8 cellular contexts compared by ENCODE assay signal in genomic region chr10:72087392-72087968, GRCh38. TPM values are rescaled to one million over a fixed set of nuclear protein-coding genes. Genes with fewer than 3 reads are reported as not detected.
DNase-seq lines count a peak whose midpoint lies in the region; ATAC-seq and TF ChIP-seq lines count a peak whose summit lies in the region.

No MANE protein-coding gene starts in this region.

- DNase-seq in Calu3 (peak; percentile 52), epithelial cell of proximal tubule (ENCODE audit: low read depth) (no peak), neuronal stem cell (ENCODE audit: low spot score) (no peak), G401 (ENCODE audit: low spot score) (no peak), SKM-1 (lab: John Stamatoyannopoulos, UW; ENCODE audit: unreplicated experiment) (no peak), NCI-H1048 (lab: John Stamatoyannopoulos, UW) (no peak)
- peak; percentile 70 for DNase-seq in activated CD4-positive, alpha-beta T cell treated with anti-CD3 and anti-CD28 coated beads for 36 hours

- no peak overlapping the region for H2AK5ac ChIP-seq in neuronal stem cell (ENCODE audit: low read depth, low read length)

- H3K4me3 ChIP-seq in epithelial cell of proximal tubule (ENCODE audit: low read depth, low read length) (peak overlapping the region; percentile 39), neuronal stem cell (ENCODE audit: low read length in 2 of 2) (peak overlapping the region; percentile 47 to 74)

- in situ Hi-C loops in G401 (cut with HindIII; ENCODE audit: low sequenced_read_pairs), result no loop called here

- no peaks in the 10 kb centered on the region for H3K9me3 ChIP-seq in neuronal stem cell (replicated peaks in 1 of 2; ENCODE audit: control insufficient read depth in 2 of 2, insufficient read depth in 1 of 2, low read depth in 1 of 2, low read length in 2 of 2)

- H2BK15ac ChIP-seq in neuronal stem cell (ENCODE audit: low read length), result peak overlapping the region; percentile 56

- no peaks in the 10 kb centered on the region for H3K9me3 Mint-ChIP-seq in Calu3 (ENCODE audit: low read depth, unreplicated experiment)
- H3K9me3 Mint-ChIP-seq in activated CD4-positive, alpha-beta T cell treated with anti-CD3 and anti-CD28 coated beads for 36 hours (ENCODE audit: low read depth), result no peaks in the 10 kb centered on the region

- H3K27me3 Mint-ChIP-seq in Calu3 (ENCODE audit: unreplicated experiment), result no peaks in the 10 kb centered on the region
- no peaks in the 10 kb centered on the region for H3K27me3 Mint-ChIP-seq in activated CD4-positive, alpha-beta T cell treated with anti-CD3 and anti-CD28 coated beads for 36 hours

- H2BK120ac ChIP-seq in neuronal stem cell (ENCODE audit: low read depth, low read length), result no peak overlapping the region

- intact Hi-C loops in Calu3 (cut with micrococcal nuclease; ENCODE audit: unreplicated experiment), result no loop called here
- intact Hi-C loops in activated CD4-positive, alpha-beta T cell treated with anti-CD3 and anti-CD28 coated beads for 36 hours (cut with DNase I, micrococcal nuclease), result loop anchor here (5.0 kb wide), 4 partner anchors 130 to 605 kb away; partner anchors contain the start of genes ANAPC16 (in 1 of the 2), ASCC1 (in 1 of the 2) and MCU (in 1 of the 2)

- no peak overlapping the region for H3K27ac ChIP-seq in neuronal stem cell (replicated peaks; ENCODE audit: low read length)

- POLR2A ChIA-PET in activated CD4-positive, alpha-beta T cell treated with anti-CD3 and anti-CD28 coated beads for 36 hours (lab: Charles Lee), result interaction anchor here (0.7 to 1.3 kb wide), 2 partner anchors 11 to 53 kb away, joined by 3 to 5 read pairs; no protein-coding TSS in a partner anchor

- H3K36me3 ChIP-seq in neuronal stem cell (replicated peaks in 1 of 2; ENCODE audit: control insufficient read depth in 2 of 2, insufficient read depth in 2 of 2, low read length in 2 of 2), result no peaks in the 10 kb centered on the region

- BruUV-seq in Calu3 (replicated peaks; lab: Mats Ljungman, UMichigan), result no TSS peak

- no peak overlapping the region for H4K91ac ChIP-seq in neuronal stem cell (ENCODE audit: low read depth, low read length, poor library complexity)

- peak overlapping the region; percentile 97 for H2AFZ ChIP-seq in neuronal stem cell (ENCODE audit: low read length)

- H3K4ac ChIP-seq in neuronal stem cell (ENCODE audit: low read length), result no peak overlapping the region

- H3K23ac ChIP-seq in neuronal stem cell (ENCODE audit: low read depth, low read length, poor library complexity), result peak overlapping the region; percentile 34

- peaks cover 19 to 58% (median 38%) of the 10 kb centered on the region in 3 experiments for H3K27me3 ChIP-seq in neuronal stem cell (ENCODE audit: control insufficient read depth in 3 of 3, insufficient read depth in 3 of 3, low read depth in 1 of 3, low read length in 3 of 3)

- H3K14ac ChIP-seq in neuronal stem cell (ENCODE audit: low read length), result peak overlapping the region; percentile 57

- no peak for TF ChIP-seq CTCF in Calu3 (IDR thresholded peaks at IDR 0.05; ENCODE audit: unreplicated experiment)
- no peak for TF ChIP-seq CTCF in epithelial cell of proximal tubule (conservative IDR thresholded peaks at IDR 0.05; ENCODE audit: low read depth, low read length)

- peak overlapping the region; percentile 40 for H2BK5ac ChIP-seq in neuronal stem cell (ENCODE audit: low read length)

- H4K8ac ChIP-seq in neuronal stem cell (ENCODE audit: low read depth, low read length), result no peak overlapping the region

- H3K27ac Mint-ChIP-seq in Calu3 (ENCODE audit: unreplicated experiment), result peak overlapping the region; percentile 87
- peak overlapping the region; percentile 88 for H3K27ac Mint-ChIP-seq in activated CD4-positive, alpha-beta T cell treated with anti-CD3 and anti-CD28 coated beads for 36 hours

- no peak overlapping the region for H2BK12ac ChIP-seq in neuronal stem cell (ENCODE audit: low read length)

- peak overlapping the region; percentile 76 for H3K9ac ChIP-seq in neuronal stem cell (ENCODE audit: low read depth, low read length, poor library complexity)

- H3K36me3 Mint-ChIP-seq in Calu3 (ENCODE audit: insufficient read depth, unreplicated experiment), result peaks cover 47% of the 10 kb centered on the region
- H3K36me3 Mint-ChIP-seq in activated CD4-positive, alpha-beta T cell treated with anti-CD3 and anti-CD28 coated beads for 36 hours (ENCODE audit: low read depth), result peaks cover 34% of the 10 kb centered on the region

- peak overlapping the region; percentile 85 for H3K18ac ChIP-seq in neuronal stem cell (ENCODE audit: low read length)

- H3K79me1 ChIP-seq in neuronal stem cell (ENCODE audit: low read depth, low read length), result no peaks in the 10 kb centered on the region

- WGBS in neuronal stem cell (ENCODE audit: extremely low coverage in 2 of 2, insufficient read length in 2 of 2, insufficient replicate concordance in 1 of 2), 2 donors, result no CpG with 5 or more reads among the region's 50 CpGs

- peak overlapping the region; percentile 79 for H3K4me3 Mint-ChIP-seq in Calu3 (ENCODE audit: low read depth, unreplicated experiment)
- H3K4me3 Mint-ChIP-seq in activated CD4-positive, alpha-beta T cell treated with anti-CD3 and anti-CD28 coated beads for 36 hours, result peak overlapping the region; percentile 98

- H3K4me2 ChIP-seq in neuronal stem cell (ENCODE audit: insufficient read depth, low read length, poor library complexity, severe bottlenecking), result peak overlapping the region; percentile 90

- peaks cover 10 to 24% of the 10 kb centered on the region in 2 donors for H3K4me1 ChIP-seq in neuronal stem cell (ENCODE audit: control insufficient read depth in 2 of 2, insufficient read depth in 1 of 2, low read depth in 1 of 2, low read length in 2 of 2)

- peak; percentile 31 for ATAC-seq in activated CD4-positive, alpha-beta T cell treated with anti-CD3 and anti-CD28 coated beads for 36 hours
- no peak for ATAC-seq in HG03565 (IDR thresholded peaks at IDR 0.05; ENCODE audit: unreplicated experiment)

- peaks cover 60% of the 10 kb centered on the region for H3K4me1 Mint-ChIP-seq in Calu3 (ENCODE audit: low read depth, unreplicated experiment)
- H3K4me1 Mint-ChIP-seq in activated CD4-positive, alpha-beta T cell treated with anti-CD3 and anti-CD28 coated beads for 36 hours, result peaks cover 59% of the 10 kb centered on the region

- CTCF ChIA-PET in Calu3 (lab: Charles Lee), result interaction anchor here (0.6 to 1.5 kb wide), 4 partner anchors 31 to 246 kb away, joined by 3 to 4 read pairs (median 4); no protein-coding TSS in a partner anchor
- CTCF ChIA-PET in activated CD4-positive, alpha-beta T cell treated with anti-CD3 and anti-CD28 coated beads for 36 hours (lab: Charles Lee), result interaction anchor here (1.0 kb wide), 1 partner anchor 136 kb away, joined by 3 read pairs; no protein-coding TSS in a partner anchor

RNA-seq across cellular contexts. Expression of gene SPOCK2, which starts 0.9 kb away (rescaled TPM):
- 162 and 205 TPM in 2 replicates for total RNA-seq in Calu3 (2022)
- total RNA-seq in activated CD4-positive, alpha-beta T cell treated with anti-CD3 and anti-CD28 coated beads for 36 hours, result 100 to 1,000 TPM; 158 to 165 TPM
- total RNA-seq in epithelial cell of proximal tubule, result 27.9 and 63.7 TPM in 2 replicates
- polyA plus RNA-seq in neuronal stem cell (2013, experiment 1 of 2), result 1.0 TPM
- 1.0 TPM for polyA plus RNA-seq in neuronal stem cell (2013, experiment 2 of 2)
- total RNA-seq in G401 (2014; rRNA removed; shearing (Covaris generic)), result 0.12 and 0.17 TPM in 2 replicates

Comparison
In these comparisons a context has a peak if more than half of its experiments do, and no peak if none do; other contexts are left out.
1. DNase-seq: peak in Calu3 (single experiment) and activated CD4-positive, alpha-beta T cell treated with anti-CD3 and anti-CD28 coated beads for 36 hours (single experiment); none in epithelial cell of proximal tubule (single experiment), neuronal stem cell (single experiment), G401 (single experiment), SKM-1 (single experiment) and NCI-H1048 (single experiment).
2. RNA of gene SPOCK2, which starts 0.9 kb away (total RNA-seq): 158 to 165 TPM in activated CD4-positive, alpha-beta T cell treated with anti-CD3 and anti-CD28 coated beads for 36 hours, 162 to 205 TPM in Calu3 and 27.9 to 63.7 TPM in epithelial cell of proximal tubule; 0.12 to 0.17 TPM in G401; every median in the first group is over 10 times any median in the second.